In genomic region chr6:81750201-81750600, GRCh38 we compare ENCODE assay signal across 9 cellular contexts. TPM values are rescaled to one million over a fixed set of nuclear protein-coding genes. Genes with fewer than 3 reads are reported as not detected.
DNase-seq lines count a peak whose midpoint lies in the region; TF ChIP-seq lines count a peak whose summit lies in the region.
"Had no signal": no experiment of that assay in that cellular context is flagged by ENCODE, and none has a peak within 500 bp of the region (broad histone marks: within the 10 kb centered on the region; RNA-seq: fewer than 3 reads in every experiment).

No MANE protein-coding gene starts in this region.

- H3K27ac Mint-ChIP-seq in activated T-cell treated with anti-CD3 and anti-CD28 coated beads, Interleukin-2, amount 50 U/mL, for 24 hours, result no peak overlapping the region

- H3K36me3 Mint-ChIP-seq in activated T-cell treated with anti-CD3 and anti-CD28 coated beads, Interleukin-2, amount 50 U/mL, for 24 hours (ENCODE audit: low read depth), result peaks cover 6% of the 10 kb centered on the region

- H3K36me3 ChIP-seq in brain microvascular endothelial cell (replicated peaks) (no peaks in the 10 kb centered on the region), tibial artery (peaks cover 0 to 28% (median 23%) of the 10 kb centered on the region in 3 donors)
- H3K36me3 ChIP-seq: BE2C had no signal

- H3K4me1 ChIP-seq in mononuclear cell (ENCODE audit: insufficient read depth, low read length), result peaks cover 61% of the 10 kb centered on the region
- H3K4me1 ChIP-seq in tibial artery, result peaks cover 0 to 51% (median 17%) of the 10 kb centered on the region in 4 donors

- no peak for DNase-seq in activated T-cell treated with anti-CD3 and anti-CD28 coated beads, Interleukin-2, amount 50 U/mL, for 24 hours
- DNase-seq in activated T-cell treated with anti-CD3 and anti-CD28 coated beads for 4 hours (no peak), brain microvascular endothelial cell (no peak), tibial artery (no peak), NCI-H82 (lab: John Stamatoyannopoulos, UW) (no peak), glomerular visceral epithelial cell (ENCODE audit: extremely low spot score) (no peak), DMS 273 treated with DMSO at 0.1 percent for 48 hours (lab: John Stamatoyannopoulos, UW) (no peak)
- DNase-seq: BE2C had no signal

- H3K4me3 Mint-ChIP-seq in activated T-cell treated with anti-CD3 and anti-CD28 coated beads, Interleukin-2, amount 50 U/mL, for 24 hours, result peak overlapping the region; percentile 86

- H3K4me1 Mint-ChIP-seq in activated T-cell treated with anti-CD3 and anti-CD28 coated beads, Interleukin-2, amount 50 U/mL, for 24 hours (ENCODE audit: low read depth), result peaks cover 46% of the 10 kb centered on the region

- H3K9me3 ChIP-seq in mononuclear cell (ENCODE audit: low read depth, low read length) (no peaks in the 10 kb centered on the region), tibial artery (no peaks in the 10 kb centered on the region)
- H3K9me3 ChIP-seq: BE2C had no signal

- in situ Hi-C loops in brain microvascular endothelial cell (cut with HindIII; ENCODE audit: low pct_ligation_motif_present, low sequenced_read_pairs), result loop anchor here (25.0 kb wide), 1 partner anchor 287 kb away; no protein-coding TSS in a partner anchor

- intact Hi-C loops in tibial artery (cut with DNase I; ENCODE audit: low total_unique reads), result loop anchor here (10.0 kb wide), 3 partner anchors 265 to 1645 kb away; partner anchors contain the start of gene BCKDHB

- H3K27ac ChIP-seq in brain microvascular endothelial cell, result no peak overlapping the region
- H3K27ac ChIP-seq in tibial artery, result peak overlapping the region; percentile 95 to 98

- H3K4me3 ChIP-seq in brain microvascular endothelial cell (ENCODE audit: low read depth, low read length) (peak overlapping the region; percentile 86), mononuclear cell (ENCODE audit: low read length) (peak overlapping the region; percentile 60), tibial artery (peak overlapping the region; percentile 69 to 73)

- no peaks in the 10 kb centered on the region for H3K9me3 Mint-ChIP-seq in activated T-cell treated with anti-CD3 and anti-CD28 coated beads, Interleukin-2, amount 50 U/mL, for 24 hours

- peaks cover 24% of the 10 kb centered on the region for H3K27me3 Mint-ChIP-seq in activated T-cell treated with anti-CD3 and anti-CD28 coated beads, Interleukin-2, amount 50 U/mL, for 24 hours

- no peak for TF ChIP-seq CTCF in brain microvascular endothelial cell (IDR thresholded peaks at IDR 0.05; ENCODE audit: low read depth, low read length, missing control alignments)
- no peak for TF ChIP-seq CTCF in tibial artery (IDR thresholded peaks at IDR 0.05)

- H3K27me3 ChIP-seq in brain microvascular endothelial cell (replicated peaks), result no peaks in the 10 kb centered on the region
- H3K27me3 ChIP-seq in mononuclear cell (ENCODE audit: insufficient read depth, low read length), result no peaks in the 10 kb centered on the region
- no peaks in the 10 kb centered on the region for H3K27me3 ChIP-seq in tibial artery
- H3K27me3 ChIP-seq: BE2C had no signal

RNA-seq across cellular contexts. Expression of gene TENT5A, which starts 2.3 kb away (rescaled TPM):
- total RNA-seq in mononuclear cell, result 25.9 TPM
